13 cellular contexts compared by ENCODE assay signal in the genomic region with DNA sequence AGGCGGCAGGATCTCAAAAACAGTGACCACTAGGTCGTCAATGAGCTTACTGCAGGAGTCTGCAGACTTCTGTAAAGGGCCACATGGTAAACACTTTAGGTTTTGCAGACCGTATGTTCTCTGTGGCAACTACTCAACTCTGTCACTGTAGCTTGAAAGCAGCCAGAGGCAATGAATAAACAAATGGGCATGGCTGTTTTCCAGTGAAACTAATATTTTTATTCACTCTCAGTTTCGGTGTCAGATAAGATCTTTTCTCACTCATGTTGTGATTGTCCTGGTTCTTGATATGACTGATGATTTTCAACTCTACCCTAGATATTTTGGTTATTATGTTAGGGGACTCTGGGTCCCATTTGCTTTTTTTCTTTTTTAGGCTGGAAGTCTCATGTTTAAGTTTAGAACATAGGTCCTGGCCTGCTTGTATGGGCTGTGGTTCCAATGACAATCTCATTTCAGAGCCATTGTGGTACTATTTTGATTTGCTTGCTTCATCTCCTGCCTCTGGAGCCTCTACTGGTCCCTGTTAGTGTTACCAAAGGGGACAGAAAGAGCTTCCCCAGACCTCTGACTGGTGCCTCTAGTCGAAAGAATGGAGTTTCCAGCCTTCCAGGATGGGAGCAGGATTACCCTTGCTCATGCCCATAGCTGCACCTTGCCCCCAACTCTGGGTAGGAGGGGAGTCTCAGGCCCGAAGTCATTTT.
A peak's percentile ranks its signal among the peaks of the same experiment; 100 is the strongest.
DNase-seq lines count a peak whose midpoint lies in the region; ATAC-seq and TF ChIP-seq lines count a peak whose summit lies in the region.
"Had no signal": no experiment of that assay in that cellular context is flagged by ENCODE, and none has a peak within 500 bp of the region (broad histone marks: within the 10 kb centered on the region; RNA-seq: fewer than 3 reads in every experiment).

No MANE protein-coding gene starts in this region.

- no peaks in the 10 kb centered on the region for H4K20me1 ChIP-seq in hepatocyte (ENCODE audit: insufficient read depth, poor library complexity, severe bottlenecking)

- H3K4me3 ChIP-seq in hepatocyte (no peak overlapping the region), neuronal stem cell (ENCODE audit: low read length in 2 of 2) (no peak overlapping the region)
- H3K4me3 ChIP-seq in naive thymus-derived CD4-positive, alpha-beta T cell (ENCODE audit: low read length), result no peak overlapping the region

- 70% methylated on average over 6 of the region's 6 CpGs for WGBS in hepatocyte (ENCODE audit: low lambda C conversion rate, missing lambda C conversion rate)
- WGBS in neuronal stem cell (ENCODE audit: extremely low coverage in 2 of 2, insufficient read length in 2 of 2, insufficient replicate concordance in 1 of 2), 2 donors, result no CpG with 5 or more reads among the region's 6 CpGs

- no peak overlapping the region for H3K4me2 ChIP-seq in hepatocyte
- H3K4me2 ChIP-seq in neuronal stem cell (ENCODE audit: insufficient read depth, low read length, poor library complexity, severe bottlenecking), result no peak overlapping the region

- no peak overlapping the region for H3K18ac ChIP-seq in neuronal stem cell (ENCODE audit: low read length)

- no peak overlapping the region for H2AK5ac ChIP-seq in neuronal stem cell (ENCODE audit: low read depth, low read length)

- no peak overlapping the region for H2BK12ac ChIP-seq in neuronal stem cell (ENCODE audit: low read length)

- no peak for TF ChIP-seq CTCF in hepatocyte (IDR thresholded peaks at IDR 0.05; ENCODE audit: poor library complexity)

- H3K27ac Mint-ChIP-seq in T-helper 1 cell treated with Interleukin-12 subunit alpha and Interleukin-12 subunit beta and Interleukin-4 antibody, amounts not matched to agents 30 μg/mL and 1 μg/mL, for 36 hours, result peak overlapping the region; percentile 97
- peak overlapping the region in 1 of 9 donors; percentile 95 for H3K27ac Mint-ChIP-seq in naive thymus-derived CD4-positive, alpha-beta T cell
- H3K27ac Mint-ChIP-seq: dendritic cell treated with granulocyte-macrophage colony-stimulating factor and Interleukin-4, amounts not matched to agents 40 ng/mL and 50 ng/mL, for 4 days; naive thymus-derived CD8-positive, alpha-beta T cell had no signal

- ATAC-seq in GM18505 (IDR thresholded peaks at IDR 0.05; ENCODE audit: unreplicated experiment) (peak; percentile 88), GM19452 (IDR thresholded peaks at IDR 0.05; ENCODE audit: unreplicated experiment) (peak; percentile 92), HG02981 (IDR thresholded peaks at IDR 0.05; ENCODE audit: unreplicated experiment) (peak; percentile 82)
- ATAC-seq in naive thymus-derived CD4-positive, alpha-beta T cell, result no peak
- ATAC-seq: naive thymus-derived CD8-positive, alpha-beta T cell had no signal

- no peaks in the 10 kb centered on the region for H3K9me3 Mint-ChIP-seq in T-helper 1 cell treated with Interleukin-12 subunit alpha and Interleukin-12 subunit beta and Interleukin-4 antibody, amounts not matched to agents 30 μg/mL and 1 μg/mL, for 36 hours
- H3K9me3 Mint-ChIP-seq in naive thymus-derived CD4-positive, alpha-beta T cell, result no peaks in the 10 kb centered on the region
- H3K9me3 Mint-ChIP-seq: dendritic cell treated with granulocyte-macrophage colony-stimulating factor and Interleukin-4, amounts not matched to agents 40 ng/mL and 50 ng/mL, for 4 days; naive thymus-derived CD8-positive, alpha-beta T cell had no signal

- H3K79me2 ChIP-seq in hepatocyte, result peaks cover 11% of the 10 kb centered on the region

- H3K4me1 ChIP-seq in hepatocyte (ENCODE audit: insufficient read depth) (no peaks in the 10 kb centered on the region), neuronal stem cell (ENCODE audit: control insufficient read depth in 2 of 2, insufficient read depth in 1 of 2, low read depth in 1 of 2, low read length in 2 of 2) (peaks cover 0 to 3% of the 10 kb centered on the region in 2 donors)
- peaks cover 0 to 4% of the 10 kb centered on the region in 2 donors for H3K4me1 ChIP-seq in naive thymus-derived CD4-positive, alpha-beta T cell (ENCODE audit: control insufficient read depth in 2 of 2, insufficient read depth in 2 of 2, low read length in 2 of 2)

- no peak overlapping the region for H3K23ac ChIP-seq in neuronal stem cell (ENCODE audit: low read depth, low read length, poor library complexity)

- H2BK15ac ChIP-seq in neuronal stem cell (ENCODE audit: low read length), result no peak overlapping the region

- CTCF ChIA-PET in naive thymus-derived CD4-positive, alpha-beta T cell (lab: Charles Lee), result interaction anchor here (0.5 to 0.6 kb wide), 3 partner anchors 277 to 528 kb away, joined by 3 read pairs; no protein-coding TSS in a partner anchor

- no peak overlapping the region for H3K9ac ChIP-seq in neuronal stem cell (ENCODE audit: low read depth, low read length, poor library complexity)

- H3K27ac ChIP-seq in hepatocyte (no peak overlapping the region), neuronal stem cell (replicated peaks; ENCODE audit: low read length) (no peak overlapping the region), substantia nigra (ENCODE audit: low read depth, low read length, poor library complexity, severe bottlenecking) (no peak overlapping the region)
- H3K27ac ChIP-seq in naive thymus-derived CD4-positive, alpha-beta T cell (ENCODE audit: low read depth, low read length), result no peak overlapping the region

- H2AFZ ChIP-seq in hepatocyte (no peak overlapping the region), neuronal stem cell (ENCODE audit: low read length) (no peak overlapping the region)

- POLR2A ChIA-PET in naive thymus-derived CD4-positive, alpha-beta T cell (lab: Charles Lee), result no interaction called here

- no peak overlapping the region for H4K8ac ChIP-seq in neuronal stem cell (ENCODE audit: low read depth, low read length)

- no peak for TF ChIP-seq POLR2A in GM18505 (IDR thresholded peaks at IDR 0.05; ENCODE audit: borderline replicate concordance, extremely low read depth, insufficient read depth, insufficient read length)

- H3K4me1 Mint-ChIP-seq in T-helper 1 cell treated with Interleukin-12 subunit alpha and Interleukin-12 subunit beta and Interleukin-4 antibody, amounts not matched to agents 30 μg/mL and 1 μg/mL, for 36 hours (ENCODE audit: low read depth), result peaks cover 57% of the 10 kb centered on the region
- H3K4me1 Mint-ChIP-seq in naive thymus-derived CD4-positive, alpha-beta T cell, result peaks cover 8 to 54% (median 14%) of the 10 kb centered on the region in 7 donors

- no peaks in the 10 kb centered on the region for H3K9me2 ChIP-seq in hepatocyte (replicated peaks; ENCODE audit: insufficient read depth)

- no peaks in the 10 kb centered on the region for H3K27me3 Mint-ChIP-seq in T-helper 1 cell treated with Interleukin-12 subunit alpha and Interleukin-12 subunit beta and Interleukin-4 antibody, amounts not matched to agents 30 μg/mL and 1 μg/mL, for 36 hours (ENCODE audit: low read depth)
- peaks cover 0 to 3% (median 0%) of the 10 kb centered on the region in 5 donors for H3K27me3 Mint-ChIP-seq in naive thymus-derived CD4-positive, alpha-beta T cell
- H3K27me3 Mint-ChIP-seq: naive thymus-derived CD8-positive, alpha-beta T cell had no signal

- H3K79me1 ChIP-seq in neuronal stem cell (ENCODE audit: low read depth, low read length), result no peaks in the 10 kb centered on the region

- H3K36me3 ChIP-seq in hepatocyte (replicated peaks; ENCODE audit: insufficient read depth, low read depth), result no peaks in the 10 kb centered on the region
- no peaks in the 10 kb centered on the region for H3K36me3 ChIP-seq in neuronal stem cell (replicated peaks in 1 of 2; ENCODE audit: control insufficient read depth in 2 of 2, insufficient read depth in 2 of 2, low read length in 2 of 2)
- H3K36me3 ChIP-seq in naive thymus-derived CD4-positive, alpha-beta T cell (ENCODE audit: control insufficient read depth in 2 of 3, insufficient read depth in 3 of 3, low read length in 3 of 3), result no peaks in the 10 kb centered on the region

- H2BK5ac ChIP-seq in neuronal stem cell (ENCODE audit: low read length), result no peak overlapping the region

- DNase-seq in hepatocyte (ENCODE audit: low spot score), result no peak
- DNase-seq in neuronal stem cell (ENCODE audit: low spot score), result no peak
- no peak for DNase-seq in substantia nigra (lab: John Stamatoyannopoulos, UW)
- DNase-seq in naive thymus-derived CD4-positive, alpha-beta T cell, result no peak
- DNase-seq: H7; hypothalamus; naive thymus-derived CD8-positive, alpha-beta T cell; NCI-H2107 had no signal

- H4K91ac ChIP-seq in neuronal stem cell (ENCODE audit: low read depth, low read length, poor library complexity), result no peak overlapping the region

- H3K4me3 Mint-ChIP-seq in T-helper 1 cell treated with Interleukin-12 subunit alpha and Interleukin-12 subunit beta and Interleukin-4 antibody, amounts not matched to agents 30 μg/mL and 1 μg/mL, for 36 hours, result peak overlapping the region; percentile 22
- peak overlapping the region in 1 of 10 donors; percentile 79 for H3K4me3 Mint-ChIP-seq in naive thymus-derived CD4-positive, alpha-beta T cell
- H3K4me3 Mint-ChIP-seq: dendritic cell treated with granulocyte-macrophage colony-stimulating factor and Interleukin-4, amounts not matched to agents 40 ng/mL and 50 ng/mL, for 4 days; naive thymus-derived CD8-positive, alpha-beta T cell had no signal

- H2BK120ac ChIP-seq in neuronal stem cell (ENCODE audit: low read depth, low read length), result no peak overlapping the region

- H3K9me3 ChIP-seq in hepatocyte (ENCODE audit: low read depth), result no peaks in the 10 kb centered on the region
- H3K9me3 ChIP-seq in neuronal stem cell (replicated peaks in 1 of 2; ENCODE audit: control insufficient read depth in 2 of 2, insufficient read depth in 1 of 2, low read depth in 1 of 2, low read length in 2 of 2), result no peaks in the 10 kb centered on the region
- no peaks in the 10 kb centered on the region for H3K9me3 ChIP-seq in naive thymus-derived CD4-positive, alpha-beta T cell (ENCODE audit: control insufficient read depth in 2 of 3, low read length in 3 of 3)

- peaks cover 11% of the 10 kb centered on the region for H3K36me3 Mint-ChIP-seq in T-helper 1 cell treated with Interleukin-12 subunit alpha and Interleukin-12 subunit beta and Interleukin-4 antibody, amounts not matched to agents 30 μg/mL and 1 μg/mL, for 36 hours (ENCODE audit: low read depth)
- H3K36me3 Mint-ChIP-seq in naive thymus-derived CD4-positive, alpha-beta T cell, result peaks cover 0 to 10% (median 0%) of the 10 kb centered on the region in 5 donors
- H3K36me3 Mint-ChIP-seq: naive thymus-derived CD8-positive, alpha-beta T cell had no signal

- H3K4ac ChIP-seq in neuronal stem cell (ENCODE audit: low read length), result no peak overlapping the region

- intact Hi-C loops in naive thymus-derived CD4-positive, alpha-beta T cell (cut with micrococcal nuclease), result no loop called here

- no peaks in the 10 kb centered on the region for H3K27me3 ChIP-seq in hepatocyte
- H3K27me3 ChIP-seq in neuronal stem cell (ENCODE audit: control insufficient read depth in 3 of 3, insufficient read depth in 3 of 3, low read depth in 1 of 3, low read length in 3 of 3), result no peaks in the 10 kb centered on the region
- no peaks in the 10 kb centered on the region for H3K27me3 ChIP-seq in naive thymus-derived CD4-positive, alpha-beta T cell (ENCODE audit: control insufficient read depth in 2 of 2, insufficient read depth in 2 of 2, low read length in 2 of 2)

- H3K14ac ChIP-seq in neuronal stem cell (ENCODE audit: low read length), result no peak overlapping the region
